In genomic region chr1:228083871-228084278, GRCh38 we compare ENCODE assay signal across 8 cellular contexts. TPM values are rescaled to one million over a fixed set of nuclear protein-coding genes. Genes with fewer than 3 reads are reported as not detected.
DNase-seq lines count a peak whose midpoint lies in the region; ATAC-seq lines count a peak whose summit lies in the region.

No MANE protein-coding gene starts in this region.

- peak overlapping the region; percentile 89 for H3K4me3 ChIP-seq in adipocyte (ENCODE audit: low read length)

- POLR2A ChIA-PET in activated CD4-positive, alpha-beta T cell treated with anti-CD3 and anti-CD28 coated beads, Interleukin-2, amount 10 ng/mL, durations not matched to agents 7 days and 5 days (lab: Charles Lee), result no interaction called here

- no peaks in the 10 kb centered on the region for H3K27me3 ChIP-seq in adipocyte (replicated peaks; ENCODE audit: control insufficient read depth, insufficient read depth, low read length)

- H3K36me3 ChIP-seq in adipocyte (ENCODE audit: control insufficient read depth, insufficient read depth, low read length, severe bottlenecking), result peaks cover 4% of the 10 kb centered on the region

- no peak for ATAC-seq in stimulated activated naive CD8-positive, alpha-beta T cell treated with anti-CD3 and anti-CD28 coated beads, Interleukin-15, amount 100 ng/mL, for 72 hours
- ATAC-seq in HG02623 (IDR thresholded peaks at IDR 0.05; ENCODE audit: unreplicated experiment), result no peak

- H3K27ac Mint-ChIP-seq in activated CD4-positive, alpha-beta T cell treated with anti-CD3 and anti-CD28 coated beads, Interleukin-2, amount 10 ng/mL, durations not matched to agents 7 days and 5 days, result peak overlapping the region; percentile 95
- peak overlapping the region; percentile 94 to 98 (median 96) for H3K27ac Mint-ChIP-seq in immature natural killer cell
- H3K27ac Mint-ChIP-seq in stimulated activated naive CD8-positive, alpha-beta T cell treated with anti-CD3 and anti-CD28 coated beads, Interleukin-15, amount 100 ng/mL, for 72 hours, result peak overlapping the region; percentile 97 to 99

- peak overlapping the region; percentile 97 for H3K9ac ChIP-seq in adipocyte (ENCODE audit: low read length)

- peak overlapping the region; percentile 92 for H3K4me3 Mint-ChIP-seq in activated CD4-positive, alpha-beta T cell treated with anti-CD3 and anti-CD28 coated beads, Interleukin-2, amount 10 ng/mL, durations not matched to agents 7 days and 5 days
- peak overlapping the region; percentile 94 to 98 (median 94) for H3K4me3 Mint-ChIP-seq in immature natural killer cell
- H3K4me3 Mint-ChIP-seq in stimulated activated naive CD8-positive, alpha-beta T cell treated with anti-CD3 and anti-CD28 coated beads, Interleukin-15, amount 100 ng/mL, for 72 hours, result peak overlapping the region; percentile 92 to 95

- no peaks in the 10 kb centered on the region for H3K27me3 Mint-ChIP-seq in activated CD4-positive, alpha-beta T cell treated with anti-CD3 and anti-CD28 coated beads, Interleukin-2, amount 10 ng/mL, durations not matched to agents 7 days and 5 days
- H3K27me3 Mint-ChIP-seq in immature natural killer cell (ENCODE audit: low read depth in 3 of 3), result peaks cover 8 to 28% (median 17%) of the 10 kb centered on the region in 3 donors
- no peaks in the 10 kb centered on the region for H3K27me3 Mint-ChIP-seq in stimulated activated naive CD8-positive, alpha-beta T cell treated with anti-CD3 and anti-CD28 coated beads, Interleukin-15, amount 100 ng/mL, for 72 hours

- no peaks in the 10 kb centered on the region for H3K9me3 Mint-ChIP-seq in activated CD4-positive, alpha-beta T cell treated with anti-CD3 and anti-CD28 coated beads, Interleukin-2, amount 10 ng/mL, durations not matched to agents 7 days and 5 days
- no peaks in the 10 kb centered on the region for H3K9me3 Mint-ChIP-seq in immature natural killer cell
- H3K9me3 Mint-ChIP-seq in stimulated activated naive CD8-positive, alpha-beta T cell treated with anti-CD3 and anti-CD28 coated beads, Interleukin-15, amount 100 ng/mL, for 72 hours, result no peaks in the 10 kb centered on the region

- H3K4me1 ChIP-seq in adipocyte (ENCODE audit: control insufficient read depth, insufficient read depth, low read length), result peaks cover 51% of the 10 kb centered on the region

- CTCF ChIA-PET in activated CD4-positive, alpha-beta T cell treated with anti-CD3 and anti-CD28 coated beads, Interleukin-2, amount 10 ng/mL, durations not matched to agents 7 days and 5 days (lab: Charles Lee), result interaction anchor here (0.7 to 1.4 kb wide), 2 partner anchors 81 to 920 kb away, joined by 3 read pairs; no protein-coding TSS in a partner anchor

- no peaks in the 10 kb centered on the region for H3K9me3 ChIP-seq in adipocyte (ENCODE audit: control insufficient read depth, low read length)

- DNase-seq in activated CD4-positive, alpha-beta T cell treated with anti-CD3 and anti-CD28 coated beads, Interleukin-2, amount 10 ng/mL, durations not matched to agents 7 days and 5 days, result no peak
- DNase-seq in activated CD4-positive, alpha-beta T cell treated with anti-CD3 and anti-CD28 coated beads for 1 hour, result no peak
- peak; percentile 53 for DNase-seq in adipocyte (ENCODE audit: low read depth)
- peak; percentile 37 to 49 (median 47) for DNase-seq in immature natural killer cell
- no peak for DNase-seq in stimulated activated naive CD8-positive, alpha-beta T cell treated with anti-CD3 and anti-CD28 coated beads, Interleukin-15, amount 100 ng/mL, for 72 hours
- no peak for DNase-seq in stimulated activated CD4-positive, alpha-beta T cell treated with anti-CD3 and anti-CD28 coated beads, Interleukin-2, amount 100 ng/mL, for 24 hours
- DNase-seq in activated gamma-delta T cell (lab: John Stamatoyannopoulos, UW), result no peak

- peaks cover 47% of the 10 kb centered on the region for H3K36me3 Mint-ChIP-seq in activated CD4-positive, alpha-beta T cell treated with anti-CD3 and anti-CD28 coated beads, Interleukin-2, amount 10 ng/mL, durations not matched to agents 7 days and 5 days (ENCODE audit: low read depth)
- peaks cover 0 to 4% (median 0%) of the 10 kb centered on the region in 3 donors for H3K36me3 Mint-ChIP-seq in immature natural killer cell

- peaks cover 62% of the 10 kb centered on the region for H3K4me1 Mint-ChIP-seq in activated CD4-positive, alpha-beta T cell treated with anti-CD3 and anti-CD28 coated beads, Interleukin-2, amount 10 ng/mL, durations not matched to agents 7 days and 5 days
- H3K4me1 Mint-ChIP-seq in immature natural killer cell, result peaks cover 61 to 63% of the 10 kb centered on the region in 2 donors
- peaks cover 83% of the 10 kb centered on the region for H3K4me1 Mint-ChIP-seq in stimulated activated naive CD8-positive, alpha-beta T cell treated with anti-CD3 and anti-CD28 coated beads, Interleukin-15, amount 100 ng/mL, for 72 hours

RNA-seq across cellular contexts. Expression of gene ARF1, which starts 1.4 kb away (rescaled TPM):
- total RNA-seq in activated CD4-positive, alpha-beta T cell treated with anti-CD3 and anti-CD28 coated beads, Interleukin-2, amount 10 ng/mL, durations not matched to agents 7 days and 5 days, result 100 to 1,000 TPM; 267 to 285 TPM
- polyA plus RNA-seq in immature natural killer cell, result 100 to 1,000 TPM; 533 to 916 (median 674) TPM

RNA-seq across cellular contexts. Expression of gene C1orf35, which starts 19.2 kb away (rescaled TPM):
- total RNA-seq in activated CD4-positive, alpha-beta T cell treated with anti-CD3 and anti-CD28 coated beads, Interleukin-2, amount 10 ng/mL, durations not matched to agents 7 days and 5 days, result 10 to 100 TPM; 14.4 to 24.4 TPM
- polyA plus RNA-seq in immature natural killer cell, result 10 to 100 TPM in 2 of 3 donors, 1 to 10 TPM in 1; 1.8 to 21.7 (median 16.6) TPM

RNA-seq across cellular contexts. Expression of gene MRPL55, which starts 25.2 kb away (rescaled TPM):
- 10 to 100 TPM; 38.6 to 44.1 TPM for total RNA-seq in activated CD4-positive, alpha-beta T cell treated with anti-CD3 and anti-CD28 coated beads, Interleukin-2, amount 10 ng/mL, durations not matched to agents 7 days and 5 days
- 100 to 1,000 TPM; 125 to 230 (median 129) TPM for polyA plus RNA-seq in immature natural killer cell

RNA-seq across cellular contexts. Expression of gene GUK1, which starts 56.2 kb away (rescaled TPM):
- 100 to 1,000 TPM; 207 to 260 TPM for total RNA-seq in activated CD4-positive, alpha-beta T cell treated with anti-CD3 and anti-CD28 coated beads, Interleukin-2, amount 10 ng/mL, durations not matched to agents 7 days and 5 days
- polyA plus RNA-seq in immature natural killer cell, result 100 to 1,000 TPM; 516 to 803 (median 763) TPM

Comparison
In these comparisons a context has a peak if more than half of its experiments do, and no peak if none do; other contexts are left out.
1. DNase-seq: peak in adipocyte (single experiment) and immature natural killer cell (3 of 3); none in activated CD4-positive, alpha-beta T cell treated with anti-CD3 and anti-CD28 coated beads, Interleukin-2, amount 10 ng/mL, durations not matched to agents 7 days and 5 days (single experiment), activated CD4-positive, alpha-beta T cell treated with anti-CD3 and anti-CD28 coated beads for 1 hour (single experiment), stimulated activated naive CD8-positive, alpha-beta T cell treated with anti-CD3 and anti-CD28 coated beads, Interleukin-15, amount 100 ng/mL, for 72 hours (0 of 2), stimulated activated CD4-positive, alpha-beta T cell treated with anti-CD3 and anti-CD28 coated beads, Interleukin-2, amount 100 ng/mL, for 24 hours (0 of 2) and activated gamma-delta T cell (single experiment).
2. Peak in every context shown above with its lines, with median percentiles within 50 percentile points of each other: H3K27ac Mint-ChIP-seq and H3K4me3 Mint-ChIP-seq.